17 cellular contexts compared by ENCODE assay signal in the genomic region with DNA sequence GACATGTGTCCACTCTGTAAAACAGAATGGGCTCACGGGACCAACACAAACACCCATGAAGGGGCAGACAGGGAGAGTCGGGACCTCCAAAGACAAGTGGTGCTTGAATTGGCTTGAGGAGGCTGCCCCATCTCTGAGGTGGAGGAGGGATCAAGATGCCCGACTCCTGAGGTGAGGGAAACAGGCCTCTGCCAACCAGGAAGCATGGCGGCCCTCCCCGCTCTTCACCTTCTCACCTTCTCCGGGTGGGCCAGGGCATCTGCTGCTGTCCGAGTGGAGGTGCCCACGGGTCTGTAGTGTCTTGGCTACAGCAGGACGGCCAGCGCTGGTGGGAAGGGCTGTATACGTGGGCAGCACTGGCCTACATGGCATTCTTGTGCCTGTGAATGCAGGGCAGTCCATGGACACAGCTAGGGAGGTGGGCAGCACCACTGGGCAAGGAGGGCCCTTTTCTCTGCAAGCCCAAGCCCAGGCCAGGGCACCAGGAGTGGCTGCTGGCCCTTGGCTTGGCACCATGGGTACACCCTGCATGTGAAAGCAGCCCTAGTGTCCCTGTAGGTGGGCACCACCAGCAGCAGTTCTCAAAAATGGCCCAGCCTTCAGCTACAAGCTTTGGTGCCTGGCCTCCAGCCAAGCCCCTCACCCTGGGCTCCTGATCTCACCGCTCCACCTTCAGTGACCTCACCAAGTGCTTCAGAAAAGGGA.
"Had no signal": no experiment of that assay in that cellular context is flagged by ENCODE, and none has a peak within 500 bp of the region (broad histone marks: within the 10 kb centered on the region; RNA-seq: fewer than 3 reads in every experiment).

No MANE protein-coding gene starts in this region.

- H3K9me3 ChIP-seq: suprapubic skin had no signal

- H3K27me3 ChIP-seq: cardiac muscle cell, suprapubic skin had no signal

- H3K27ac ChIP-seq: cardiac muscle cell, parathyroid adenoma had no signal

- H3K9me3 Mint-ChIP-seq: activated T-helper 2 cell treated with anti-CD3 and anti-CD28 coated beads, Interferon-gamma antibody, Interleukin-2, Interleukin-4, amounts not matched to agents 10 μg/mL and 5 μg/mL and 100 μg/mL, durations not matched to agents 14 hours and 24 hours and 36 hours; mesothelial cell of epicardium; neural crest cell; WTC11 had no signal

- H3K36me3 ChIP-seq: cardiac muscle cell had no signal

- H3K4me3 Mint-ChIP-seq: mesothelial cell of epicardium, neural crest cell, T-helper 17 cell, WTC11 had no signal

- H3K4me1 ChIP-seq: parathyroid adenoma had no signal

- H3K27me3 Mint-ChIP-seq: T-helper 17 cell had no signal

- H3K4me1 Mint-ChIP-seq: mesothelial cell of epicardium, neural crest cell, T-helper 17 cell had no signal

- H3K27ac Mint-ChIP-seq: activated T-helper 2 cell treated with anti-CD3 and anti-CD28 coated beads, Interferon-gamma antibody, Interleukin-2, Interleukin-4, amounts not matched to agents 10 μg/mL and 5 μg/mL and 100 μg/mL, durations not matched to agents 14 hours and 24 hours and 36 hours; mesothelial cell of epicardium; WTC11 had no signal

- DNase-seq: activated CD4-positive, alpha-beta T cell treated with anti-CD3 and anti-CD28 coated beads for 4 hours; activated naive CD4-positive, alpha-beta T cell treated with anti-CD3 and anti-CD28 coated beads, Interleukin-2, amount 50 U/mL, for 16 hours; hippocampal formation; SHP77 treated with DMSO at 0.1 percent for 48 hours; stimulated activated CD4-positive, alpha-beta T cell treated with anti-CD3 and anti-CD28 coated beads, Interleukin-15, amount 100 ng/mL, for 24 hours; stimulated activated CD4-positive, alpha-beta T cell treated with anti-CD3 and anti-CD28 coated beads, Interleukin-4, amount 100 ng/mL, for 24 hours; stimulated activated naive CD8-positive, alpha-beta T cell treated with anti-CD3 and anti-CD28 coated beads, Interleukin-15, Interleukin-2, amounts not matched to agents 100 U/mL and 50 U/mL, for 24 hours; T-helper 17 cell; trophoblast cell had no signal

- H3K4me3 ChIP-seq: cardiac muscle cell, skin epidermis, suprapubic skin had no signal
